Comparison of ENCODE assay signal across 36 cellular contexts in genomic region chr16:66242672-66243071, GRCh38.
"Had no signal": no experiment of that assay in that cellular context is flagged by ENCODE, and none has a peak within 500 bp of the region (broad histone marks: within the 10 kb centered on the region; RNA-seq: fewer than 3 reads in every experiment).

No MANE protein-coding gene starts in this region.

- H3K4me1 ChIP-seq: body of pancreas had no signal

- H3K4me3 Mint-ChIP-seq: activated B cell treated with CpG ODN at 0.5 μM for 24 hours; activated CD4-positive, alpha-beta memory T cell treated with anti-CD3 and anti-CD28 coated beads for 36 hours; activated CD4-positive, alpha-beta T cell treated with anti-CD3 and anti-CD28 coated beads, Interleukin-2, amount 10 ng/mL, durations not matched to agents 24 days and 14 days; activated CD8-positive, alpha-beta T cell treated with anti-CD3 and anti-CD28 coated beads for 36 hours; activated naive CD4-positive, alpha-beta T cell treated with anti-CD3 and anti-CD28 coated beads for 36 hours; activated naive CD8-positive, alpha-beta T cell treated with anti-CD3 and anti-CD28 coated beads for 36 hours; activated T-cell treated with anti-CD3 and anti-CD28 coated beads, Interleukin-2, amount 50 U/mL, for 4 hours; activated T-cell treated with anti-CD3 and anti-CD28 coated beads, Interleukin-2, amount 50 U/mL, for 72 hours; activated T-helper 1 cell treated with anti-CD3 and anti-CD28 coated beads, Interleukin-12 subunit alpha, Interleukin-12 subunit beta, Interleukin-2, Interleukin-4 antibody, amounts not matched to agents 30 ng/mL and 10 ng/mL and 1 ng/mL, durations not matched to agents 14 hours and 24 hours and 36 hours; activated T-helper 17 cell treated with anti-CD3 and anti-CD28 coated beads, Interleukin-2, amount 50 U/mL, for 72 hours; T-helper 1 cell treated with Interleukin-12 subunit alpha and Interleukin-12 subunit beta and Interleukin-4 antibody, amounts not matched to agents 30 μg/mL and 1 μg/mL, for 36 hours; T-helper 2 cell treated with Interferon-gamma antibody and Interleukin-4, amounts not matched to agents 5 μg/mL and 100 μg/mL, for 36 hours had no signal

- H3K4me3 ChIP-seq: adrenal gland, body of pancreas, breast epithelium had no signal

- H3K36me3 Mint-ChIP-seq: activated CD4-positive, alpha-beta memory T cell treated with anti-CD3 and anti-CD28 coated beads for 36 hours; activated naive CD4-positive, alpha-beta T cell treated with anti-CD3 and anti-CD28 coated beads, Interleukin-2, amount 50 U/mL, for 72 hours; activated naive CD8-positive, alpha-beta T cell treated with anti-CD3 and anti-CD28 coated beads for 36 hours had no signal

- FAIRE-seq: astrocyte, TTC549 had no signal

- H3K27me3 ChIP-seq: adrenal gland, body of pancreas, brain microvascular endothelial cell, breast epithelium had no signal

- ATAC-seq: activated CD8-positive, alpha-beta T cell treated with anti-CD3 and anti-CD28 coated beads for 36 hours; activated naive CD4-positive, alpha-beta T cell treated with anti-CD3 and anti-CD28 coated beads, Interleukin-2, amount 50 U/mL, for 72 hours; activated T-cell treated with anti-CD3 and anti-CD28 coated beads, Interleukin-2, amount 50 U/mL, for 4 hours; activated T-cell treated with anti-CD3 and anti-CD28 coated beads, Interleukin-2, amount 50 U/mL, for 72 hours; activated T-helper 17 cell treated with anti-CD3 and anti-CD28 coated beads, Interleukin-2, amount 50 U/mL, for 72 hours; body of pancreas had no signal

- H3K27me3 Mint-ChIP-seq: activated CD4-positive, alpha-beta T cell treated with anti-CD3 and anti-CD28 coated beads, Interleukin-2, amount 10 ng/mL, durations not matched to agents 24 days and 14 days had no signal

- H3K9me3 ChIP-seq: adrenal gland had no signal

- H3K4me1 Mint-ChIP-seq: activated B cell treated with CpG ODN at 0.5 μM for 24 hours; activated CD4-positive, alpha-beta T cell treated with anti-CD3 and anti-CD28 coated beads, Interleukin-2, amount 10 ng/mL, durations not matched to agents 24 days and 14 days; activated naive CD8-positive, alpha-beta T cell treated with anti-CD3 and anti-CD28 coated beads for 36 hours; activated T-helper 17 cell treated with anti-CD3 and anti-CD28 coated beads, Interleukin-2, amount 50 U/mL, for 72 hours had no signal

- H3K36me3 ChIP-seq: adrenal gland, brain microvascular endothelial cell, breast epithelium had no signal

- DNase-seq: activated B cell treated with CpG ODN at 0.5 μM for 24 hours; activated CD4-positive, alpha-beta memory T cell treated with anti-CD3 and anti-CD28 coated beads for 36 hours; activated CD4-positive, alpha-beta T cell treated with anti-CD3 and anti-CD28 coated beads for 4 hours; activated CD4-positive, alpha-beta T cell treated with anti-CD3 and anti-CD28 coated beads, Interleukin-2, amount 10 ng/mL, durations not matched to agents 24 days and 14 days; activated CD4-positive, alpha-beta T cell treated with anti-CD3 and anti-CD28 coated beads, Interleukin-2, amount 50 U/mL, for 1 hour; activated CD4-positive, alpha-beta T cell treated with anti-CD3 and anti-CD28 coated beads, Interleukin-2, amount 50 U/mL, for 4 hours; activated CD4-positive, CD25-positive, alpha-beta regulatory T cell treated with anti-CD3 and anti-CD28 coated beads, Interleukin-2, amount 50 U/mL, for 72 hours; activated CD8-positive, alpha-beta memory T cell treated with anti-CD3 and anti-CD28 coated beads, Interleukin-2, amount 50 U/mL, for 4 hours; activated CD8-positive, alpha-beta T cell treated with anti-CD3 and anti-CD28 coated beads for 36 hours; activated effector memory CD4-positive, alpha-beta T cell treated with anti-CD3 and anti-CD28 coated beads, Interleukin-2, amount 50 U/mL, for 16 hours; activated gamma-delta T cell treated with Interleukin-2 at 50 U/mL for 16 hours; activated naive CD4-positive, alpha-beta T cell; activated naive CD4-positive, alpha-beta T cell treated with anti-CD3 and anti-CD28 coated beads for 36 hours; activated naive CD4-positive, alpha-beta T cell treated with anti-CD3 and anti-CD28 coated beads, Interleukin-2, amount 50 U/mL, for 16 hours; activated naive CD8-positive, alpha-beta T cell treated with anti-CD3 and anti-CD28 coated beads for 36 hours; activated T-cell treated with anti-CD3 and anti-CD28 coated beads for 4 hours; activated T-cell treated with anti-CD3 and anti-CD28 coated beads, Interleukin-2, amount 50 U/mL, for 1 hour; activated T-cell treated with anti-CD3 and anti-CD28 coated beads, Interleukin-2, amount 50 U/mL, for 4 hours; activated T-cell treated with anti-CD3 and anti-CD28 coated beads, Interleukin-2, amount 50 U/mL, for 72 hours; adrenal gland; amniotic stem cell; body of pancreas; brain microvascular endothelial cell; central memory CD4-positive, alpha-beta T cell; T-helper 1 cell; T-helper 2 cell; T-helper 9 cell had no signal

- H3K9me3 Mint-ChIP-seq: activated T-helper 1 cell treated with anti-CD3 and anti-CD28 coated beads, Interleukin-12 subunit alpha, Interleukin-12 subunit beta, Interleukin-2, Interleukin-4 antibody, amounts not matched to agents 30 ng/mL and 10 ng/mL and 1 ng/mL, durations not matched to agents 14 hours and 24 hours and 36 hours; activated T-helper 17 cell treated with anti-CD3 and anti-CD28 coated beads, Interleukin-2, amount 50 U/mL, for 72 hours; T-helper 1 cell treated with Interleukin-12 subunit alpha and Interleukin-12 subunit beta and Interleukin-4 antibody, amounts not matched to agents 30 μg/mL and 1 μg/mL, for 36 hours; T-helper 2 cell treated with Interferon-gamma antibody and Interleukin-4, amounts not matched to agents 5 μg/mL and 100 μg/mL, for 36 hours had no signal

- H3K27ac Mint-ChIP-seq: activated B cell treated with CpG ODN at 0.5 μM for 24 hours; activated CD4-positive, alpha-beta memory T cell treated with anti-CD3 and anti-CD28 coated beads for 36 hours; activated CD4-positive, alpha-beta T cell treated with anti-CD3 and anti-CD28 coated beads, Interleukin-2, amount 10 ng/mL, durations not matched to agents 24 days and 14 days; activated CD8-positive, alpha-beta T cell treated with anti-CD3 and anti-CD28 coated beads for 36 hours; activated naive CD4-positive, alpha-beta T cell treated with anti-CD3 and anti-CD28 coated beads for 36 hours; activated naive CD4-positive, alpha-beta T cell treated with anti-CD3 and anti-CD28 coated beads, Interleukin-2, amount 50 U/mL, for 72 hours; activated naive CD8-positive, alpha-beta T cell treated with anti-CD3 and anti-CD28 coated beads for 36 hours; activated T-cell treated with anti-CD3 and anti-CD28 coated beads, Interleukin-2, amount 50 U/mL, for 72 hours; activated T-helper 1 cell treated with anti-CD3 and anti-CD28 coated beads, Interleukin-12 subunit alpha, Interleukin-12 subunit beta, Interleukin-2, Interleukin-4 antibody, amounts not matched to agents 30 ng/mL and 10 ng/mL and 1 ng/mL, durations not matched to agents 14 hours and 24 hours and 36 hours; activated T-helper 17 cell treated with anti-CD3 and anti-CD28 coated beads, Interleukin-2, amount 50 U/mL, for 72 hours; T-helper 1 cell treated with Interleukin-12 subunit alpha and Interleukin-12 subunit beta and Interleukin-4 antibody, amounts not matched to agents 30 μg/mL and 1 μg/mL, for 36 hours; T-helper 2 cell treated with Interferon-gamma antibody and Interleukin-4, amounts not matched to agents 5 μg/mL and 100 μg/mL, for 36 hours had no signal

- H3K27ac ChIP-seq: adrenal gland, body of pancreas, brain microvascular endothelial cell, breast epithelium, VCaP had no signal
